ENCODE assay signal across 1 cellular context in the genomic region with DNA sequence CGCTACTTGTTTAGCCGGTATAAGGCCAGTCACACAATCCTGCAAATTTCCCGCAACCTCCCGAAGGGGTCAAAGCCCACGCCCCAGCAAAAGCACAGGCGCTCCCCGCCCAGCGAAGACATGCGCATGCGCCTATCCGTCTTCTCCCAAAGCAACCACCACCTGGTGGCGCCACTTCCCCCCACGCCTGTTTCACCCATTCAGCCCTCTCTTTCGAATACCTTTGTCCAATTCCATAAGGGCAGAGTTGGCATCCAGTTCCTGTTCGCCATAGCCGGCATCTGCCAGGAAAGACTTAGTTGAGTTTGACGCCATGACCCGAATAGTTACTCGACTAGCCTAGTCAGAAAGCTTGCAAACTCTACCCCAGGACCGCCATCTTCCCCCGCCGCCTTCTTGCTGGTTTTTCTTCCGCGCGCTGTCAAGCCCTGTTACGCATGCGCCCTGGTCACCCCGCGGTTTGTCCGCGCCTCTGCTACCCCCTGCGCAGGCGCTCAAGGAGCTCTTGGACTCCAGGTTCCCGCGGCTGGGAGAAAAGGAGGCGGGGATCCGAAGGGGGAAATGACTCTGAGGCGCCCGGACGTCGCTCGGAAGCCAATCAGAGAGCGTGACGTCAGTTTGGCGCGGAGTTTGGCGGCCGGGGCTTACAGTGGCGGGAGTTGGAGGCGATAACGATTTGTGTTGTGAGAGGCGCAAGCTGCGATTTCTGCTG.
TF ChIP-seq lines count a peak whose summit lies in the region.

A gene with protein sequence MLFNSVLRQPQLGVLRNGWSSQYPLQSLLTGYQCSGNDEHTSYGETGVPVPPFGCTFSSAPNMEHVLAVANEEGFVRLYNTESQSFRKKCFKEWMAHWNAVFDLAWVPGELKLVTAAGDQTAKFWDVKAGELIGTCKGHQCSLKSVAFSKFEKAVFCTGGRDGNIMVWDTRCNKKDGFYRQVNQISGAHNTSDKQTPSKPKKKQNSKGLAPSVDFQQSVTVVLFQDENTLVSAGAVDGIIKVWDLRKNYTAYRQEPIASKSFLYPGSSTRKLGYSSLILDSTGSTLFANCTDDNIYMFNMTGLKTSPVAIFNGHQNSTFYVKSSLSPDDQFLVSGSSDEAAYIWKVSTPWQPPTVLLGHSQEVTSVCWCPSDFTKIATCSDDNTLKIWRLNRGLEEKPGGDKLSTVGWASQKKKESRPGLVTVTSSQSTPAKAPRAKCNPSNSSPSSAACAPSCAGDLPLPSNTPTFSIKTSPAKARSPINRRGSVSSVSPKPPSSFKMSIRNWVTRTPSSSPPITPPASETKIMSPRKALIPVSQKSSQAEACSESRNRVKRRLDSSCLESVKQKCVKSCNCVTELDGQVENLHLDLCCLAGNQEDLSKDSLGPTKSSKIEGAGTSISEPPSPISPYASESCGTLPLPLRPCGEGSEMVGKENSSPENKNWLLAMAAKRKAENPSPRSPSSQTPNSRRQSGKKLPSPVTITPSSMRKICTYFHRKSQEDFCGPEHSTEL (plus strand): TSS at position 626 of the 712 bp plus-strand sequence. CDS start 143 bp downstream, outside the sequence.
A gene with protein sequence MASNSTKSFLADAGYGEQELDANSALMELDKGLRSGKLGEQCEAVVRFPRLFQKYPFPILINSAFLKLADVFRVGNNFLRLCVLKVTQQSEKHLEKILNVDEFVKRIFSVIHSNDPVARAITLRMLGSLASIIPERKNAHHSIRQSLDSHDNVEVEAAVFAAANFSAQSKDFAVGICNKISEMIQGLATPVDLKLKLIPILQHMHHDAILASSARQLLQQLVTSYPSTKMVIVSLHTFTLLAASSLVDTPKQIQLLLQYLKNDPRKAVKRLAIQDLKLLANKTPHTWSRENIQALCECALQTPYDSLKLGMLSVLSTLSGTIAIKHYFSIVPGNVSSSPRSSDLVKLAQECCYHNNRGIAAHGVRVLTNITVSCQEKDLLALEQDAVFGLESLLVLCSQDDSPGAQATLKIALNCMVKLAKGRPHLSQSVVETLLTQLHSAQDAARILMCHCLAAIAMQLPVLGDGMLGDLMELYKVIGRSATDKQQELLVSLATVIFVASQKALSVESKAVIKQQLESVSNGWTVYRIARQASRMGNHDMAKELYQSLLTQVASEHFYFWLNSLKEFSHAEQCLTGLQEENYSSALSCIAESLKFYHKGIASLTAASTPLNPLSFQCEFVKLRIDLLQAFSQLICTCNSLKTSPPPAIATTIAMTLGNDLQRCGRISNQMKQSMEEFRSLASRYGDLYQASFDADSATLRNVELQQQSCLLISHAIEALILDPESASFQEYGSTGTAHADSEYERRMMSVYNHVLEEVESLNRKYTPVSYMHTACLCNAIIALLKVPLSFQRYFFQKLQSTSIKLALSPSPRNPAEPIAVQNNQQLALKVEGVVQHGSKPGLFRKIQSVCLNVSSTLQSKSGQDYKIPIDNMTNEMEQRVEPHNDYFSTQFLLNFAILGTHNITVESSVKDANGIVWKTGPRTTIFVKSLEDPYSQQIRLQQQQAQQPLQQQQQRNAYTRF (minus strand): TSS at position 435 of the 712 bp plus-strand sequence. CDS start 120 bp downstream, at position 315.

TF ChIP-seq in WTC11, 78 proteins besides CTCF, POLR2A, EP300 and RAD21 (continued from another document and continues in another):
- TF ChIP-seq, protein P1, sequence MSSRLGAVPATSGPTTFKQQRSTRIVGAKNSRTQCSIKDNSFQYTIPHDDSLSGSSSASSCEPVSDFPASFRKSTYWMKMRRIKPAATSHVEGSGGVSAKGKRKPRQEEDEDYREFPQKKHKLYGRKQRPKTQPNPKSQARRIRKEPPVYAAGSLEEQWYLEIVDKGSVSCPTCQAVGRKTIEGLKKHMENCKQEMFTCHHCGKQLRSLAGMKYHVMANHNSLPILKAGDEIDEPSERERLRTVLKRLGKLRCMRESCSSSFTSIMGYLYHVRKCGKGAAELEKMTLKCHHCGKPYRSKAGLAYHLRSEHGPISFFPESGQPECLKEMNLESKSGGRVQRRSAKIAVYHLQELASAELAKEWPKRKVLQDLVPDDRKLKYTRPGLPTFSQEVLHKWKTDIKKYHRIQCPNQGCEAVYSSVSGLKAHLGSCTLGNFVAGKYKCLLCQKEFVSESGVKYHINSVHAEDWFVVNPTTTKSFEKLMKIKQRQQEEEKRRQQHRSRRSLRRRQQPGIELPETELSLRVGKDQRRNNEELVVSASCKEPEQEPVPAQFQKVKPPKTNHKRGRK (CRISPR knock-in tag; IDR thresholded peaks at IDR 0.05; ENCODE audit: borderline replicate concordance), result no peak
- TF ChIP-seq NFYB (CRISPR knock-in tag; conservative IDR thresholded peaks at IDR 0.05; ENCODE audit: low read depth) (peak; percentile 70), MYBL2 (CRISPR knock-in tag; IDR thresholded peaks at IDR 0.05) (no peak; the same call in 1 of the 2 replicates), NFE2L1 (CRISPR knock-in tag; IDR thresholded peaks at IDR 0.05) (peak; percentile 83), SOX15 (CRISPR knock-in tag; IDR thresholded peaks at IDR 0.05) (no peak), ZNF263 (CRISPR knock-in tag; IDR thresholded peaks at IDR 0.05; ENCODE audit: low read depth) (no peak), ZNF232 (CRISPR knock-in tag; IDR thresholded peaks at IDR 0.05) (peak; percentile 35; the same call in 1 of the 2 replicates), NR2C2 (CRISPR knock-in tag; IDR thresholded peaks at IDR 0.05) (no peak), OVOL2 (CRISPR knock-in tag; IDR thresholded peaks at IDR 0.05; ENCODE audit: borderline replicate concordance) (no peak), SMAD3 (CRISPR knock-in tag; IDR thresholded peaks at IDR 0.05; ENCODE audit: borderline replicate concordance) (peak; percentile 58; the same call in 1 of the 2 replicates), ZNF396 (CRISPR knock-in tag; IDR thresholded peaks at IDR 0.05; ENCODE audit: borderline replicate concordance) (no peak), ESRRA (CRISPR knock-in tag; IDR thresholded peaks at IDR 0.05; ENCODE audit: borderline replicate concordance) (no peak), JAZF1 (CRISPR knock-in tag; IDR thresholded peaks at IDR 0.05) (no peak), FOXP1 (CRISPR knock-in tag; IDR thresholded peaks at IDR 0.05; ENCODE audit: borderline replicate concordance) (peak; percentile 64; the same call in 1 of the 2 replicates), ZNF416 (CRISPR knock-in tag; IDR thresholded peaks at IDR 0.05) (no peak), ZNF219 (CRISPR knock-in tag; IDR thresholded peaks at IDR 0.05; ENCODE audit: borderline replicate concordance) (no peak), ETV6 (CRISPR knock-in tag; IDR thresholded peaks at IDR 0.05) (peak; percentile 55)
- TF ChIP-seq, protein P2, sequence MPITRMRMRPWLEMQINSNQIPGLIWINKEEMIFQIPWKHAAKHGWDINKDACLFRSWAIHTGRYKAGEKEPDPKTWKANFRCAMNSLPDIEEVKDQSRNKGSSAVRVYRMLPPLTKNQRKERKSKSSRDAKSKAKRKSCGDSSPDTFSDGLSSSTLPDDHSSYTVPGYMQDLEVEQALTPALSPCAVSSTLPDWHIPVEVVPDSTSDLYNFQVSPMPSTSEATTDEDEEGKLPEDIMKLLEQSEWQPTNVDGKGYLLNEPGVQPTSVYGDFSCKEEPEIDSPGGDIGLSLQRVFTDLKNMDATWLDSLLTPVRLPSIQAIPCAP (CRISPR knock-in tag; IDR thresholded peaks at IDR 0.05), result no peak
- TF ChIP-seq, protein P3, sequence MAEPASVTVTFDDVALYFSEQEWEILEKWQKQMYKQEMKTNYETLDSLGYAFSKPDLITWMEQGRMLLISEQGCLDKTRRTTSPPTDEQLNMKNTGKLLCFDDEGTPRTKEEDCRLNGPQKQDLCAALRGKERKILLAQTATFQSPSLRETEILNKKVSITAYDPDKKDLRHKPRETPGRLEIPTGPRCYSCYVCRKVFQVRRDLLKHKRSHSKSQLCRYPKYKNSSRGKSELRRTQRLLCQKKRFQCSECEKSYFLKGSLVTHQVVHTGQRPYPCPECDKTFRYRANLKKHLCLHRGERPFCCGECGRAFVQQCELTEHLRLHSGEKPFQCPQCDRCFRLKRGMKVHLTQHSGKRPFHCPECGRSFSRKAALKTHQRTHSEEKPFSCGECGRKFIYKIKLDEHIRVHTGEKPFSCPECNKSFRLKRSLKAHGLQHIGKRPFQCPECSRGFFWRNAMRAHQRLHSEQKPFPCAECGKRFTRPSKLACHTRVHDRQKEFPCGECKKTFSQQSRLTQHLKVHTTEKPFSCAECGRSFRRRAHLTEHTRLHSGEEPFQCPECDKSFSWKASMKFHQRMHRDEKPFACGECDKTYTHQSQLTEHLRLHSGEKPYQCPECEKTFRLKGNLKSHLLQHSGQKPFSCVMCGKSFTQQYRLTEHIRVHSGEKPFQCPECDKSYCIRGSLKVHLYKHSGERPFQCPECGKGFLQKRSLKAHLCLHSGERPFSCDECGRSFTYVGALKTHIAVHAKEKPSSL (CRISPR knock-in tag; conservative IDR thresholded peaks at IDR 0.05), result no peak
- TF ChIP-seq, protein P4, sequence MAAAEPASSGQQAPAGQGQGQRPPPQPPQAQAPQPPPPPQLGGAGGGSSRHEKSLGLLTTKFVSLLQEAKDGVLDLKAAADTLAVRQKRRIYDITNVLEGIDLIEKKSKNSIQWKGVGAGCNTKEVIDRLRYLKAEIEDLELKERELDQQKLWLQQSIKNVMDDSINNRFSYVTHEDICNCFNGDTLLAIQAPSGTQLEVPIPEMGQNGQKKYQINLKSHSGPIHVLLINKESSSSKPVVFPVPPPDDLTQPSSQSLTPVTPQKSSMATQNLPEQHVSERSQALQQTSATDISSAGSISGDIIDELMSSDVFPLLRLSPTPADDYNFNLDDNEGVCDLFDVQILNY (CRISPR knock-in tag; IDR thresholded peaks at IDR 0.05), result peak; percentile 99
- TF ChIP-seq, protein P5, sequence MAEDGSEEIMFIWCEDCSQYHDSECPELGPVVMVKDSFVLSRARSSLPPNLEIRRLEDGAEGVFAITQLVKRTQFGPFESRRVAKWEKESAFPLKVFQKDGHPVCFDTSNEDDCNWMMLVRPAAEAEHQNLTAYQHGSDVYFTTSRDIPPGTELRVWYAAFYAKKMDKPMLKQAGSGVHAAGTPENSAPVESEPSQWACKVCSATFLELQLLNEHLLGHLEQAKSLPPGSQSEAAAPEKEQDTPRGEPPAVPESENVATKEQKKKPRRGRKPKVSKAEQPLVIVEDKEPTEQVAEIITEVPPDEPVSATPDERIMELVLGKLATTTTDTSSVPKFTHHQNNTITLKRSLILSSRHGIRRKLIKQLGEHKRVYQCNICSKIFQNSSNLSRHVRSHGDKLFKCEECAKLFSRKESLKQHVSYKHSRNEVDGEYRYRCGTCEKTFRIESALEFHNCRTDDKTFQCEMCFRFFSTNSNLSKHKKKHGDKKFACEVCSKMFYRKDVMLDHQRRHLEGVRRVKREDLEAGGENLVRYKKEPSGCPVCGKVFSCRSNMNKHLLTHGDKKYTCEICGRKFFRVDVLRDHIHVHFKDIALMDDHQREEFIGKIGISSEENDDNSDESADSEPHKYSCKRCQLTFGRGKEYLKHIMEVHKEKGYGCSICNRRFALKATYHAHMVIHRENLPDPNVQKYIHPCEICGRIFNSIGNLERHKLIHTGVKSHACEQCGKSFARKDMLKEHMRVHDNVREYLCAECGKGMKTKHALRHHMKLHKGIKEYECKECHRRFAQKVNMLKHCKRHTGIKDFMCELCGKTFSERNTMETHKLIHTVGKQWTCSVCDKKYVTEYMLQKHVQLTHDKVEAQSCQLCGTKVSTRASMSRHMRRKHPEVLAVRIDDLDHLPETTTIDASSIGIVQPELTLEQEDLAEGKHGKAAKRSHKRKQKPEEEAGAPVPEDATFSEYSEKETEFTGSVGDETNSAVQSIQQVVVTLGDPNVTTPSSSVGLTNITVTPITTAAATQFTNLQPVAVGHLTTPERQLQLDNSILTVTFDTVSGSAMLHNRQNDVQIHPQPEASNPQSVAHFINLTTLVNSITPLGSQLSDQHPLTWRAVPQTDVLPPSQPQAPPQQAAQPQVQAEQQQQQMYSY (CRISPR knock-in tag; IDR thresholded peaks at IDR 0.05), result no peak
- TF ChIP-seq, protein P6, sequence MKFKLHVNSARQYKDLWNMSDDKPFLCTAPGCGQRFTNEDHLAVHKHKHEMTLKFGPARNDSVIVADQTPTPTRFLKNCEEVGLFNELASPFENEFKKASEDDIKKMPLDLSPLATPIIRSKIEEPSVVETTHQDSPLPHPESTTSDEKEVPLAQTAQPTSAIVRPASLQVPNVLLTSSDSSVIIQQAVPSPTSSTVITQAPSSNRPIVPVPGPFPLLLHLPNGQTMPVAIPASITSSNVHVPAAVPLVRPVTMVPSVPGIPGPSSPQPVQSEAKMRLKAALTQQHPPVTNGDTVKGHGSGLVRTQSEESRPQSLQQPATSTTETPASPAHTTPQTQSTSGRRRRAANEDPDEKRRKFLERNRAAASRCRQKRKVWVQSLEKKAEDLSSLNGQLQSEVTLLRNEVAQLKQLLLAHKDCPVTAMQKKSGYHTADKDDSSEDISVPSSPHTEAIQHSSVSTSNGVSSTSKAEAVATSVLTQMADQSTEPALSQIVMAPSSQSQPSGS (CRISPR knock-in tag; IDR thresholded peaks at IDR 0.05; ENCODE audit: borderline replicate concordance, low read depth), result no peak; the same call in 1 of the 2 replicates
- TF ChIP-seq, protein P7, sequence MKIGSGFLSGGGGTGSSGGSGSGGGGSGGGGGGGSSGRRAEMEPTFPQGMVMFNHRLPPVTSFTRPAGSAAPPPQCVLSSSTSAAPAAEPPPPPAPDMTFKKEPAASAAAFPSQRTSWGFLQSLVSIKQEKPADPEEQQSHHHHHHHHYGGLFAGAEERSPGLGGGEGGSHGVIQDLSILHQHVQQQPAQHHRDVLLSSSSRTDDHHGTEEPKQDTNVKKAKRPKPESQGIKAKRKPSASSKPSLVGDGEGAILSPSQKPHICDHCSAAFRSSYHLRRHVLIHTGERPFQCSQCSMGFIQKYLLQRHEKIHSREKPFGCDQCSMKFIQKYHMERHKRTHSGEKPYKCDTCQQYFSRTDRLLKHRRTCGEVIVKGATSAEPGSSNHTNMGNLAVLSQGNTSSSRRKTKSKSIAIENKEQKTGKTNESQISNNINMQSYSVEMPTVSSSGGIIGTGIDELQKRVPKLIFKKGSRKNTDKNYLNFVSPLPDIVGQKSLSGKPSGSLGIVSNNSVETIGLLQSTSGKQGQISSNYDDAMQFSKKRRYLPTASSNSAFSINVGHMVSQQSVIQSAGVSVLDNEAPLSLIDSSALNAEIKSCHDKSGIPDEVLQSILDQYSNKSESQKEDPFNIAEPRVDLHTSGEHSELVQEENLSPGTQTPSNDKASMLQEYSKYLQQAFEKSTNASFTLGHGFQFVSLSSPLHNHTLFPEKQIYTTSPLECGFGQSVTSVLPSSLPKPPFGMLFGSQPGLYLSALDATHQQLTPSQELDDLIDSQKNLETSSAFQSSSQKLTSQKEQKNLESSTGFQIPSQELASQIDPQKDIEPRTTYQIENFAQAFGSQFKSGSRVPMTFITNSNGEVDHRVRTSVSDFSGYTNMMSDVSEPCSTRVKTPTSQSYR (CRISPR knock-in tag; IDR thresholded peaks at IDR 0.05), result no peak
- TF ChIP-seq, protein P8, sequence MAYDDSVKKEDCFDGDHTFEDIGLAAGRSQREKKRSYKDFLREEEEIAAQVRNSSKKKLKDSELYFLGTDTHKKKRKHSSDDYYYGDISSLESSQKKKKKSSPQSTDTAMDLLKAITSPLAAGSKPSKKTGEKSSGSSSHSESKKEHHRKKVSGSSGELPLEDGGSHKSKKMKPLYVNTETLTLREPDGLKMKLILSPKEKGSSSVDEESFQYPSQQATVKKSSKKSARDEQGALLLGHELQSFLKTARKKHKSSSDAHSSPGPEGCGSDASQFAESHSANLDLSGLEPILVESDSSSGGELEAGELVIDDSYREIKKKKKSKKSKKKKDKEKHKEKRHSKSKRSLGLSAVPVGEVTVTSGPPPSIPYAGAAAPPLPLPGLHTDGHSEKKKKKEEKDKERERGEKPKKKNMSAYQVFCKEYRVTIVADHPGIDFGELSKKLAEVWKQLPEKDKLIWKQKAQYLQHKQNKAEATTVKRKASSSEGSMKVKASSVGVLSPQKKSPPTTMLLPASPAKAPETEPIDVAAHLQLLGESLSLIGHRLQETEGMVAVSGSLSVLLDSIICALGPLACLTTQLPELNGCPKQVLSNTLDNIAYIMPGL (CRISPR knock-in tag; IDR thresholded peaks at IDR 0.05), result peak; percentile 33
- TF ChIP-seq, protein P9, sequence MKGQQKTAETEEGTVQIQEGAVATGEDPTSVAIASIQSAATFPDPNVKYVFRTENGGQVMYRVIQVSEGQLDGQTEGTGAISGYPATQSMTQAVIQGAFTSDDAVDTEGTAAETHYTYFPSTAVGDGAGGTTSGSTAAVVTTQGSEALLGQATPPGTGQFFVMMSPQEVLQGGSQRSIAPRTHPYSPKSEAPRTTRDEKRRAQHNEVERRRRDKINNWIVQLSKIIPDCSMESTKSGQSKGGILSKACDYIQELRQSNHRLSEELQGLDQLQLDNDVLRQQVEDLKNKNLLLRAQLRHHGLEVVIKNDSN (CRISPR knock-in tag; IDR thresholded peaks at IDR 0.05), result no peak
